Comparison of ENCODE assay signal across 24 cellular contexts in genomic region chr13:94143624-94144350, GRCh38.
A peak's percentile ranks its signal among the peaks of the same experiment; 100 is the strongest.
DNase-seq lines count a peak whose midpoint lies in the region; ATAC-seq and TF ChIP-seq lines count a peak whose summit lies in the region.
"Had no signal": no experiment of that assay in that cellular context is flagged by ENCODE, and none has a peak within 500 bp of the region (broad histone marks: within the 10 kb centered on the region; RNA-seq: fewer than 3 reads in every experiment).

No MANE protein-coding gene starts in this region.

- no peaks in the 10 kb centered on the region for H3F3A ChIP-seq in GM23338 (replicated peaks; ENCODE audit: low read depth)

- H3K27me3 ChIP-seq in GM23338 (ENCODE audit: insufficient read depth) (peaks cover 96% of the 10 kb centered on the region), HUES64 (ENCODE audit: insufficient read depth, low read length) (peaks cover 99% of the 10 kb centered on the region), endodermal cell (ENCODE audit: control insufficient read depth, insufficient read depth, low read length, poor library complexity, severe bottlenecking) (no peaks in the 10 kb centered on the region), upper lobe of left lung (no peaks in the 10 kb centered on the region)
- H3K27me3 ChIP-seq: BLaER1, MG63, SJCRH30 had no signal

- H3K27ac ChIP-seq in GM23338 (ENCODE audit: low read depth), result no peak overlapping the region
- H3K27ac ChIP-seq in HUES64 (ENCODE audit: low read depth, low read length), result no peak overlapping the region
- H3K27ac ChIP-seq in endodermal cell (ENCODE audit: low read depth, low read length), result no peak overlapping the region
- H3K27ac ChIP-seq in upper lobe of left lung, result no peak overlapping the region
- H3K27ac ChIP-seq: BLaER1, PC-9, SJCRH30 had no signal

- ATAC-seq in GM23338, result peak; percentile 98
- ATAC-seq in upper lobe of left lung (ENCODE audit: low FRiP score in 2 of 2), result no peak
- ATAC-seq: Right ventricle myocardium inferior, SK-N-SH treated with all-trans-retinoic acid at 6 μM for 48 hours had no signal

- no peaks in the 10 kb centered on the region for H3K9me3 Mint-ChIP-seq in GM23338
- no peaks in the 10 kb centered on the region for H3K9me3 Mint-ChIP-seq in endodermal cell

- no peaks in the 10 kb centered on the region for H3K36me3 ChIP-seq in GM23338 (ENCODE audit: insufficient read depth)
- no peaks in the 10 kb centered on the region for H3K36me3 ChIP-seq in HUES64 (ENCODE audit: insufficient read depth, low read length)
- no peaks in the 10 kb centered on the region for H3K36me3 ChIP-seq in endodermal cell (ENCODE audit: control insufficient read depth, insufficient read depth, low read length)
- no peaks in the 10 kb centered on the region for H3K36me3 ChIP-seq in upper lobe of left lung
- H3K36me3 ChIP-seq: BLaER1, MG63, SJCRH30 had no signal

- H3K9ac ChIP-seq in HUES64 (ENCODE audit: low read depth, low read length), result no peak overlapping the region
- H3K9ac ChIP-seq in endodermal cell (ENCODE audit: extremely low read depth, low read length, poor library complexity, severe bottlenecking), result no peak overlapping the region
- H3K9ac ChIP-seq: BLaER1 had no signal

- H3K4me3 ChIP-seq in GM23338 (0 out of 2 replicates have a peak overlapping the region, but pooled peaks have one; percentile 11), HUES64 (ENCODE audit: low read length) (peak overlapping the region; percentile 32), endodermal cell (ENCODE audit: low read length) (no peak overlapping the region), upper lobe of left lung (no peak overlapping the region)
- H3K4me3 ChIP-seq: BLaER1, MG63, PC-9, SJCRH30 had no signal

- H3K4me3 Mint-ChIP-seq in GM23338 (peak overlapping the region; percentile 47; the same call in 2 of the 3 replicates), endodermal cell (no peak overlapping the region)
- H3K4me3 Mint-ChIP-seq: CD4-positive, CD25-positive, alpha-beta regulatory T cell had no signal

- peak; percentile 83 for DNase-seq in GM23338 (ENCODE audit: low spot score)
- peak; percentile 66 for DNase-seq in endodermal cell
- DNase-seq in iPS-NIHi7 (ENCODE audit: extremely low spot score), result peak; percentile 39
- DNase-seq in upper lobe of left lung, result no peak
- no peak for DNase-seq in H4 (ENCODE audit: low spot score)
- no peak for DNase-seq in HuH-7.5 (ENCODE audit: low spot score)
- DNase-seq in stimulated activated CD4-positive, alpha-beta T cell treated with anti-CD3 and anti-CD28 coated beads, Interleukin-4, amount 100 ng/mL, for 1 hour, result no peak
- DNase-seq: CD4-positive, CD25-positive, alpha-beta regulatory T cell; HCEC 1CT; KG1; MG63; NCI-H1105 treated with DMSO at 0.1 percent for 48 hours; NCI-H146; NCI-H1930; NCI-H2107; NCI-H524; NCI-H82; NK-92 treated with Interleukin-12 subunit alpha and Interleukin-12 subunit beta, amount 100 ng/mL, for 24 hours; PC-9; SJCRH30 had no signal

- H3K4me1 Mint-ChIP-seq in GM23338 (peaks cover 37% of the 10 kb centered on the region), endodermal cell (peaks cover 19% of the 10 kb centered on the region)
- H3K4me1 Mint-ChIP-seq: CD4-positive, CD25-positive, alpha-beta regulatory T cell had no signal

- H4K20me1 ChIP-seq in GM23338 (replicated peaks; ENCODE audit: insufficient read depth), result no peaks in the 10 kb centered on the region
- H4K20me1 ChIP-seq: BLaER1 had no signal

- H3K9me3 ChIP-seq in HUES64 (ENCODE audit: insufficient read depth, low read depth, low read length), result no peaks in the 10 kb centered on the region
- H3K9me3 ChIP-seq in endodermal cell (ENCODE audit: control insufficient read depth, low read length), result no peaks in the 10 kb centered on the region
- H3K9me3 ChIP-seq in upper lobe of left lung, result no peaks in the 10 kb centered on the region
- H3K9me3 ChIP-seq: BLaER1, MG63, SJCRH30 had no signal

- no peaks in the 10 kb centered on the region for H3K79me2 ChIP-seq in GM23338 (replicated peaks; ENCODE audit: insufficient read depth)

- no peaks in the 10 kb centered on the region for H3K36me3 Mint-ChIP-seq in GM23338 (ENCODE audit: low read depth)
- H3K36me3 Mint-ChIP-seq in endodermal cell (ENCODE audit: low read depth), result no peaks in the 10 kb centered on the region
- H3K36me3 Mint-ChIP-seq: CD4-positive, CD25-positive, alpha-beta regulatory T cell had no signal

- peak overlapping the region; percentile 42 for H3K4me2 ChIP-seq in GM23338
- H3K4me2 ChIP-seq: BLaER1, PC-9 had no signal

- TF ChIP-seq EP300 in upper lobe of left lung (IDR thresholded peaks at IDR 0.05), result no peak

- TF ChIP-seq CTCF in GM23338 (conservative IDR thresholded peaks at IDR 0.05; ENCODE audit: low read depth in 2 of 2) (no peak), endodermal cell (conservative IDR thresholded peaks at IDR 0.05) (no peak), upper lobe of left lung (IDR thresholded peaks at IDR 0.05) (no peak)

- H3K4me1 ChIP-seq in GM23338 (ENCODE audit: insufficient read depth) (peaks cover 38% of the 10 kb centered on the region), HUES64 (ENCODE audit: insufficient read depth, low read length) (peaks cover 35% of the 10 kb centered on the region), endodermal cell (ENCODE audit: control insufficient read depth, insufficient read depth, low read length) (peaks cover 2% of the 10 kb centered on the region), upper lobe of left lung (no peaks in the 10 kb centered on the region)
- H3K4me1 ChIP-seq: BLaER1, SJCRH30 had no signal

- no peaks in the 10 kb centered on the region for H3K9me2 ChIP-seq in GM23338 (ENCODE audit: insufficient read depth)

- 16% methylated on average over 11 of the region's 11 CpGs for WGBS in HUES64
- WGBS in endodermal cell (ENCODE audit: insufficient coverage in 1 of 2, insufficient read length in 1 of 2), 2 experiments, result 61 to 68% methylated on average over 9 to 11 of the region's 11 CpGs
- WGBS in upper lobe of left lung, 2 donors, result 79 to 84% methylated on average over 11 of the region's 11 CpGs

- no peak for TF ChIP-seq POLR2A in upper lobe of left lung (IDR thresholded peaks at IDR 0.05)

- no peak overlapping the region for H3K27ac Mint-ChIP-seq in GM23338
- no peak overlapping the region for H3K27ac Mint-ChIP-seq in endodermal cell
- H3K27ac Mint-ChIP-seq: CD4-positive, CD25-positive, alpha-beta regulatory T cell had no signal

- H3K27me3 Mint-ChIP-seq in GM23338 (ENCODE audit: insufficient read depth, low read depth, poor library complexity) (peaks cover 64% of the 10 kb centered on the region), endodermal cell (ENCODE audit: insufficient read depth) (peaks cover 10% of the 10 kb centered on the region)

- H2AFZ ChIP-seq in GM23338, result no peak overlapping the region
- H2AFZ ChIP-seq: PC-9 had no signal

TF ChIP-seq in GM23338, 12 proteins besides CTCF, POLR2A, EP300 and RAD21 (continues in another document):
- TF ChIP-seq CREB1 (CRISPR knock-in tag; IDR thresholded peaks at IDR 0.05; ENCODE audit: low read depth) (peak; percentile 31; the same call in 1 of the 2 replicates), NANOG (IDR thresholded peaks at IDR 0.05; ENCODE audit: borderline replicate concordance) (peak; percentile 84), EZH2 (IDR thresholded peaks at IDR 0.05; ENCODE audit: low read depth, unreplicated experiment) (no peak), STAT1 (IDR thresholded peaks at IDR 0.05; ENCODE audit: unreplicated experiment) (no peak), EZH2phosphoT487 (IDR thresholded peaks at IDR 0.05; ENCODE audit: unreplicated experiment) (no peak)
- TF ChIP-seq, protein P1, sequence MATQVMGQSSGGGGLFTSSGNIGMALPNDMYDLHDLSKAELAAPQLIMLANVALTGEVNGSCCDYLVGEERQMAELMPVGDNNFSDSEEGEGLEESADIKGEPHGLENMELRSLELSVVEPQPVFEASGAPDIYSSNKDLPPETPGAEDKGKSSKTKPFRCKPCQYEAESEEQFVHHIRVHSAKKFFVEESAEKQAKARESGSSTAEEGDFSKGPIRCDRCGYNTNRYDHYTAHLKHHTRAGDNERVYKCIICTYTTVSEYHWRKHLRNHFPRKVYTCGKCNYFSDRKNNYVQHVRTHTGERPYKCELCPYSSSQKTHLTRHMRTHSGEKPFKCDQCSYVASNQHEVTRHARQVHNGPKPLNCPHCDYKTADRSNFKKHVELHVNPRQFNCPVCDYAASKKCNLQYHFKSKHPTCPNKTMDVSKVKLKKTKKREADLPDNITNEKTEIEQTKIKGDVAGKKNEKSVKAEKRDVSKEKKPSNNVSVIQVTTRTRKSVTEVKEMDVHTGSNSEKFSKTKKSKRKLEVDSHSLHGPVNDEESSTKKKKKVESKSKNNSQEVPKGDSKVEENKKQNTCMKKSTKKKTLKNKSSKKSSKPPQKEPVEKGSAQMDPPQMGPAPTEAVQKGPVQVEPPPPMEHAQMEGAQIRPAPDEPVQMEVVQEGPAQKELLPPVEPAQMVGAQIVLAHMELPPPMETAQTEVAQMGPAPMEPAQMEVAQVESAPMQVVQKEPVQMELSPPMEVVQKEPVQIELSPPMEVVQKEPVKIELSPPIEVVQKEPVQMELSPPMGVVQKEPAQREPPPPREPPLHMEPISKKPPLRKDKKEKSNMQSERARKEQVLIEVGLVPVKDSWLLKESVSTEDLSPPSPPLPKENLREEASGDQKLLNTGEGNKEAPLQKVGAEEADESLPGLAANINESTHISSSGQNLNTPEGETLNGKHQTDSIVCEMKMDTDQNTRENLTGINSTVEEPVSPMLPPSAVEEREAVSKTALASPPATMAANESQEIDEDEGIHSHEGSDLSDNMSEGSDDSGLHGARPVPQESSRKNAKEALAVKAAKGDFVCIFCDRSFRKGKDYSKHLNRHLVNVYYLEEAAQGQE (IDR thresholded peaks at IDR 0.05; ENCODE audit: unreplicated experiment), result no peak

Comparison
In these comparisons a context has a peak if more than half of its experiments do, and no peak if none do; other contexts are left out.
1. DNase-seq: peak in GM23338 (single experiment), endodermal cell (single experiment) and iPS-NIHi7 (single experiment); none in upper lobe of left lung (0 of 2), H4 (single experiment), HuH-7.5 (single experiment) and stimulated activated CD4-positive, alpha-beta T cell treated with anti-CD3 and anti-CD28 coated beads, Interleukin-4, amount 100 ng/mL, for 1 hour (single experiment).
2. H3K4me3 ChIP-seq: peak in GM23338 (single experiment) and HUES64 (single experiment); none in endodermal cell (single experiment) and upper lobe of left lung (0 of 4).